In genomic region chr1:30878559-30878958, GRCh38 we compare ENCODE assay signal across 2 cellular contexts.
TF ChIP-seq lines count a peak whose summit lies in the region.

No MANE protein-coding gene starts in this region.

TF ChIP-seq in HepG2, 621 proteins besides CTCF, POLR2A, EP300 and RAD21 (continued from another document):
- no peak for TF ChIP-seq THAP9 (CRISPR knock-in tag; IDR thresholded peaks at IDR 0.05; ENCODE audit: borderline replicate concordance)
- no peak for TF ChIP-seq ZNF546 (CRISPR knock-in tag; conservative IDR thresholded peaks at IDR 0.05)
- 0 out of 2 replicates have a peak, but pooled peaks have one; percentile 13 for TF ChIP-seq MNT (IDR thresholded peaks at IDR 0.05)

TF ChIP-seq in neural cell, 6 proteins besides CTCF, POLR2A, EP300 and RAD21:
- no peak for TF ChIP-seq REST (IDR thresholded peaks at IDR 0.05; ENCODE audit: borderline replicate concordance)
- no peak for TF ChIP-seq MXI1 (conservative IDR thresholded peaks at IDR 0.05; ENCODE audit: poor library complexity, severe bottlenecking)
- TF ChIP-seq POLR2AphosphoS5 (IDR thresholded peaks at IDR 0.05) = no peak
- TF ChIP-seq EZH2 (IDR thresholded peaks at IDR 0.05; ENCODE audit: borderline replicate concordance, insufficient read depth, low read length, poor library complexity, severe bottlenecking) = no peak
- TF ChIP-seq SMC3 (conservative IDR thresholded peaks at IDR 0.05; ENCODE audit: poor library complexity) = no peak
- TF ChIP-seq TAF1 (IDR thresholded peaks at IDR 0.05; ENCODE audit: low read depth) = no peak
TF ChIP-seq in neural cell: peak in this region for 0.
